ENCODE assay signal across 1 cellular context in the genomic region with DNA sequence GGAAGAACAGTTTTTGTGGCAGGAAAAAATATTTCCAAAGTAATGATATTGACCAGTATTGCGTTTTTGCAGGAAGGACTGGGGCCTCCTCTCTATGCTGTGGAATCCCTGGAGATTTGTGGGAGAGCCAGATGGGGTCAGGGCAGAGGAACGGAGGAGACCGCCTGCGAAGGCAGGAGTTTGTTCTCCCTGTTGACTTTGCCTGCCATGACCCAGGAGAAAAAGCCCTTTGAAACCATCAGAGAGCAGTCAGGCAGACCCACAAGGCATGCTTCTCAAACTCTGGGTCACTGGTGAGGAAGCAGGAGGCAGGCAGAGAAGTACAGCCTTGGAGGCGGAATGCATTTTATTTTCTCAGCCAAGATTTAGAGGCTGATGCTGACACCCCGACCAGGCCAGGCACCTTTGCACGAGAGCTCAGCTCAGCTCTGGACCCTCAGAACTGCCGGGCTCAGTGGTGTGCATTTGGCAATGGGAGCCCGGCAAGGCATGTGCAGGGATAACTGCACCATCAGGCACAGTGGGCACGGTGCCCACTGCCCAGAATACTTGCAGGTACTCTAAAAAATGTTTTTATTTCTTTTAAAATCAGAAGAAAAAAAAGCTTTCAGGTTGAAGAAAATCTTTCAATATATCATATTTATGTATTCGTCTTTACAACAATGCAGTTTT.
TF ChIP-seq lines count a peak whose summit lies in the region.

No MANE protein-coding gene starts in this region.

TF ChIP-seq in HepG2, 621 proteins besides CTCF, POLR2A, EP300 and RAD21 (continued from another document and continues in another):
- TF ChIP-seq, protein P1, sequence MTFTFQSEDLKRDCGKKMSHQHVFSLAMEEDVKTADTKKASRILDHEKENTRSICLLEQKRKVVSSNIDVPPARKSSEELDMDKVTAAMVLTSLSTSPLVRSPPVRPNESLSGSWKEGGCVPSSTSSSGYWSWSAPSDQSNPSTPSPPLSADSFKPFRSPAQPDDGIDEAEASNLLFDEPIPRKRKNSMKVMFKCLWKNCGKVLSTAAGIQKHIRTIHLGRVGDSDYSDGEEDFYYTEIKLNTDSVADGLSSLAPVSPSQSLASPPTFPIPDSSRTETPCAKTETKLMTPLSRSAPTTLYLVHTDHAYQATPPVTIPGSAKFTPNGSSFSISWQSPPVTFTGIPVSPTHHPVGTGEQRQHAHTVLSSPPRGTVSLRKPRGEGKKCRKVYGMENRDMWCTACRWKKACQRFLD (CRISPR knock-in tag; IDR thresholded peaks at IDR 0.05; ENCODE audit: borderline replicate concordance), result no peak
- peak; percentile 55 for TF ChIP-seq HNF4A (CRISPR knock-in tag; IDR thresholded peaks at IDR 0.05)
- TF ChIP-seq FOSL1 (CRISPR knock-in tag; IDR thresholded peaks at IDR 0.05; ENCODE audit: borderline replicate concordance), result no peak
- TF ChIP-seq JUND (CRISPR knock-in tag; IDR thresholded peaks at IDR 0.05), result no peak
- TF ChIP-seq U2AF1 (optimal IDR thresholded peaks at IDR 0.05; ENCODE audit: low read depth, low read length), result no peak
- TF ChIP-seq, protein P2, sequence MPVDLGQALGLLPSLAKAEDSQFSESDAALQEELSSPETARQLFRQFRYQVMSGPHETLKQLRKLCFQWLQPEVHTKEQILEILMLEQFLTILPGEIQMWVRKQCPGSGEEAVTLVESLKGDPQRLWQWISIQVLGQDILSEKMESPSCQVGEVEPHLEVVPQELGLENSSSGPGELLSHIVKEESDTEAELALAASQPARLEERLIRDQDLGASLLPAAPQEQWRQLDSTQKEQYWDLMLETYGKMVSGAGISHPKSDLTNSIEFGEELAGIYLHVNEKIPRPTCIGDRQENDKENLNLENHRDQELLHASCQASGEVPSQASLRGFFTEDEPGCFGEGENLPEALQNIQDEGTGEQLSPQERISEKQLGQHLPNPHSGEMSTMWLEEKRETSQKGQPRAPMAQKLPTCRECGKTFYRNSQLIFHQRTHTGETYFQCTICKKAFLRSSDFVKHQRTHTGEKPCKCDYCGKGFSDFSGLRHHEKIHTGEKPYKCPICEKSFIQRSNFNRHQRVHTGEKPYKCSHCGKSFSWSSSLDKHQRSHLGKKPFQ (CRISPR knock-in tag; IDR thresholded peaks at IDR 0.05; ENCODE audit: insufficient replicate concordance), result no peak
- no peak for TF ChIP-seq HOMEZ (CRISPR knock-in tag; IDR thresholded peaks at IDR 0.05; ENCODE audit: low read depth)
- TF ChIP-seq, protein P3, sequence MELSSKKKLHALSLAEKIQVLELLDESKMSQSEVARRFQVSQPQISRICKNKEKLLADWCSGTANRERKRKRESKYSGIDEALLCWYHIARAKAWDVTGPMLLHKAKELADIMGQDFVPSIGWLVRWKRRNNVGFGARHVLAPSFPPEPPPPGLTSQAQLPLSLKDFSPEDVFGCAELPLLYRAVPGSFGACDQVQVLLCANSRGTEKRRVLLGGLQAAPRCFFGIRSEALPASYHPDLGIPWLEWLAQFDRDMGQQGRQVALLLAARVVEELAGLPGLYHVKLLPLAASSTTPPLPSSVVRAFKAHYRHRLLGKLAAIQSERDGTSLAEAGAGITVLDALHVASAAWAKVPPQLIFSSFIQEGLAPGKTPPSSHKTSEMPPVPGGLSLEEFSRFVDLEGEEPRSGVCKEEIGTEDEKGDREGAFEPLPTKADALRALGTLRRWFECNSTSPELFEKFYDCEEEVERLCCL (CRISPR knock-in tag; IDR thresholded peaks at IDR 0.05; ENCODE audit: borderline replicate concordance), result no peak
- no peak for TF ChIP-seq ZNF337 (CRISPR knock-in tag; IDR thresholded peaks at IDR 0.05; ENCODE audit: borderline replicate concordance, low read depth)
- TF ChIP-seq ZBTB20 (CRISPR knock-in tag; IDR thresholded peaks at IDR 0.05; ENCODE audit: borderline replicate concordance, low read depth), result no peak
- no peak for TF ChIP-seq ZNF124 (CRISPR knock-in tag; IDR thresholded peaks at IDR 0.05)
- no peak for TF ChIP-seq ARID2 (CRISPR knock-in tag; IDR thresholded peaks at IDR 0.05; ENCODE audit: borderline replicate concordance)
- TF ChIP-seq, protein P4, sequence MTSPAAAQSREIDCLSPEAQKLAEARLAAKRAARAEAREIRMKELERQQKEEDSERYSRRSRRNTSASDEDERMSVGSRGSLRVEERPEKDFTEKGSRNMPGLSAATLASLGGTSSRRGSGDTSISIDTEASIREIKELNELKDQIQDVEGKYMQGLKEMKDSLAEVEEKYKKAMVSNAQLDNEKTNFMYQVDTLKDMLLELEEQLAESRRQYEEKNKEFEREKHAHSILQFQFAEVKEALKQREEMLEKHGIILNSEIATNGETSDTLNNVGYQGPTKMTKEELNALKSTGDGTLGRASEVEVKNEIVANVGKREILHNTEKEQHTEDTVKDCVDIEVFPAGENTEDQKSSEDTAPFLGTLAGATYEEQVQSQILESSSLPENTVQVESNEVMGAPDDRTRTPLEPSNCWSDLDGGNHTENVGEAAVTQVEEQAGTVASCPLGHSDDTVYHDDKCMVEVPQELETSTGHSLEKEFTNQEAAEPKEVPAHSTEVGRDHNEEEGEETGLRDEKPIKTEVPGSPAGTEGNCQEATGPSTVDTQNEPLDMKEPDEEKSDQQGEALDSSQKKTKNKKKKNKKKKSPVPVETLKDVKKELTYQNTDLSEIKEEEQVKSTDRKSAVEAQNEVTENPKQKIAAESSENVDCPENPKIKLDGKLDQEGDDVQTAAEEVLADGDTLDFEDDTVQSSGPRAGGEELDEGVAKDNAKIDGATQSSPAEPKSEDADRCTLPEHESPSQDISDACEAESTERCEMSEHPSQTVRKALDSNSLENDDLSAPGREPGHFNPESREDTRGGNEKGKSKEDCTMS (CRISPR knock-in tag; conservative IDR thresholded peaks at IDR 0.05), result no peak
- no peak for TF ChIP-seq GLI4 (CRISPR knock-in tag; IDR thresholded peaks at IDR 0.05; ENCODE audit: borderline replicate concordance)
- TF ChIP-seq ZNF20 (CRISPR knock-in tag; IDR thresholded peaks at IDR 0.05), result no peak
- TF ChIP-seq BATF2 (CRISPR knock-in tag; IDR thresholded peaks at IDR 0.05), result no peak
- no peak for TF ChIP-seq SMAD9 (CRISPR knock-in tag; IDR thresholded peaks at IDR 0.05)
- TF ChIP-seq MED13 (CRISPR knock-in tag; IDR thresholded peaks at IDR 0.05), result no peak
- TF ChIP-seq SIX1 (CRISPR knock-in tag; IDR thresholded peaks at IDR 0.05; ENCODE audit: borderline replicate concordance), result no peak
- no peak for TF ChIP-seq DMTF1 (CRISPR knock-in tag; IDR thresholded peaks at IDR 0.05)
- TF ChIP-seq TSC22D2 (CRISPR knock-in tag; IDR thresholded peaks at IDR 0.05; ENCODE audit: borderline replicate concordance), result no peak
- TF ChIP-seq ZNF614 (CRISPR knock-in tag; IDR thresholded peaks at IDR 0.05; ENCODE audit: borderline replicate concordance), result no peak
- no peak for TF ChIP-seq NR2F2 (IDR thresholded peaks at IDR 0.05; ENCODE audit: borderline replicate concordance, low read depth)
- TF ChIP-seq NCOA1 (CRISPR knock-in tag; IDR thresholded peaks at IDR 0.05), result peak; percentile 61; the same call in 1 of the 2 replicates
- TF ChIP-seq, protein P5, sequence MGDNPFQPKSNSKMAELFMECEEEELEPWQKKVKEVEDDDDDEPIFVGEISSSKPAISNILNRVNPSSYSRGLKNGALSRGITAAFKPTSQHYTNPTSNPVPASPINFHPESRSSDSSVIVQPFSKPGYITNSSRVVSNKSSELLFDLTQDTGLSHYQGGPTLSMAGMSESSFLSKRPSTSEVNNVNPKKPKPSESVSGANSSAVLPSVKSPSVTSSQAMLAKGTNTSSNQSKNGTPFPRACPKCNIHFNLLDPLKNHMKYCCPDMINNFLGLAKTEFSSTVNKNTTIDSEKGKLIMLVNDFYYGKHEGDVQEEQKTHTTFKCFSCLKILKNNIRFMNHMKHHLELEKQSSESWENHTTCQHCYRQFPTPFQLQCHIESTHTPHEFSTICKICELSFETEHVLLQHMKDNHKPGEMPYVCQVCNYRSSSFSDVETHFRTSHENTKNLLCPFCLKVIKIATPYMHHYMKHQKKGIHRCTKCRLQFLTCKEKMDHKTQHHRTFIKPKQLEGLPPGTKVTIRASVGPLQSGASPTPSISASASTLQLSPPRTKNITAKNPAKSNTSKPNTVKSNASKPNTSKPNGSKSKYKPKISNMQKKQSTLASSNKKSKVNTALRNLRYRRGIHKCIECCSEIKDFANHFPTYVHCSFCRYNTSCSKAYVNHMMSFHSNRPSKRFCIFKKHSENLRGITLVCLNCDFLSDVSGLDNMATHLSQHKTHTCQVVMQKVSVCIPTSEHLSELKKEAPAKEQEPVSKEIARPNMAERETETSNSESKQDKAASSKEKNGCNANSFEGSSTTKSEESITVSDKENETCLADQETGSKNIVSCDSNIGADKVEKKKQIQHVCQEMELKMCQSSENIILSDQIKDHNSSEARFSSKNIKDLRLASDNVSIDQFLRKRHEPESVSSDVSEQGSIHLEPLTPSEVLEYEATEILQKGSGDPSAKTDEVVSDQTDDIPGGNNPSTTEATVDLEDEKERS (CRISPR knock-in tag; IDR thresholded peaks at IDR 0.05), result no peak
- TF ChIP-seq NFYB (CRISPR knock-in tag; IDR thresholded peaks at IDR 0.05), result no peak
- TF ChIP-seq SRY (CRISPR knock-in tag; IDR thresholded peaks at IDR 0.05), result no peak
- TF ChIP-seq FOSL2 (CRISPR knock-in tag; IDR thresholded peaks at IDR 0.05), result no peak
- no peak for TF ChIP-seq CBX5 (CRISPR knock-in tag; IDR thresholded peaks at IDR 0.05; ENCODE audit: borderline replicate concordance)
- no peak for TF ChIP-seq HNRNPUL1 (IDR thresholded peaks at IDR 0.05; ENCODE audit: low read depth, low read length)
- no peak for TF ChIP-seq MTF2 (CRISPR knock-in tag; IDR thresholded peaks at IDR 0.05; ENCODE audit: borderline replicate concordance)
- TF ChIP-seq, protein P6, sequence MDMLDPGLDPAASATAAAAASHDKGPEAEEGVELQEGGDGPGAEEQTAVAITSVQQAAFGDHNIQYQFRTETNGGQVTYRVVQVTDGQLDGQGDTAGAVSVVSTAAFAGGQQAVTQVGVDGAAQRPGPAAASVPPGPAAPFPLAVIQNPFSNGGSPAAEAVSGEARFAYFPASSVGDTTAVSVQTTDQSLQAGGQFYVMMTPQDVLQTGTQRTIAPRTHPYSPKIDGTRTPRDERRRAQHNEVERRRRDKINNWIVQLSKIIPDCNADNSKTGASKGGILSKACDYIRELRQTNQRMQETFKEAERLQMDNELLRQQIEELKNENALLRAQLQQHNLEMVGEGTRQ (IDR thresholded peaks at IDR 0.05; ENCODE audit: low read depth, low read length), result no peak
- TF ChIP-seq, protein P6 (CRISPR knock-in tag; IDR thresholded peaks at IDR 0.05; ENCODE audit: borderline replicate concordance), result no peak
- TF ChIP-seq ZNF570 (CRISPR knock-in tag; IDR thresholded peaks at IDR 0.05; ENCODE audit: borderline replicate concordance), result no peak
- no peak for TF ChIP-seq ZNF296 (CRISPR knock-in tag; conservative IDR thresholded peaks at IDR 0.05)
- no peak for TF ChIP-seq XRCC5 (optimal IDR thresholded peaks at IDR 0.05; ENCODE audit: low read length)
- TF ChIP-seq ZNF530 (CRISPR knock-in tag; IDR thresholded peaks at IDR 0.05; ENCODE audit: low read depth), result no peak
- no peak for TF ChIP-seq PATZ1 (CRISPR knock-in tag; IDR thresholded peaks at IDR 0.05)
- no peak for TF ChIP-seq SP1 (IDR thresholded peaks at IDR 0.05)
- no peak for TF ChIP-seq SP1 (CRISPR knock-in tag; IDR thresholded peaks at IDR 0.05)
- TF ChIP-seq ZNF256 (CRISPR knock-in tag; conservative IDR thresholded peaks at IDR 0.05), result no peak
- TF ChIP-seq TMF1 (CRISPR knock-in tag; IDR thresholded peaks at IDR 0.05; ENCODE audit: low read depth), result no peak
- no peak for TF ChIP-seq ZFAT (CRISPR knock-in tag; conservative IDR thresholded peaks at IDR 0.05)
